35 cellular contexts compared by ENCODE assay signal in the genomic region with DNA sequence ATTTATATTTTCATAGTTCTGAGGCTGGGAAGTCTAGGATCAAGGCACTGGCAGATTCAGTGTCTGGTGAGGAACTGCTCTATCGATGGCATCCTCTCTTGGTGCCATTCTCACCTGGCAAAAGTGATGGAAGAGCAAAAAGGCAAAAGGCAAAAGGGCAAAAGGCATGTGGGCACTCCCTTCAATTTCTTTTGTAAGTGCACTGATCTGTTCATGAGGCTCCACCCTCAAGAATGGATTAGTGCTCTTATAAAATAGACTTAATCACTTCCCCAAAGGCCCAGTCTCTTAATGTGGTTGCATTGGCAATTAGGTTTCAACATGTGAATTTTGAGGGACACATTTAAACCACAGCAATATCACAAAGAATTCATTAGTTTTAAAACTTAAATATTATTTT. TPM values are rescaled to one million over a fixed set of nuclear protein-coding genes. Genes with fewer than 3 reads are reported as not detected.
"Had no signal": no experiment of that assay in that cellular context is flagged by ENCODE, and none has a peak within 500 bp of the region (broad histone marks: within the 10 kb centered on the region; RNA-seq: fewer than 3 reads in every experiment).

No MANE protein-coding gene starts in this region.

- H3K36me3 ChIP-seq: ascending aorta had no signal

- ATAC-seq: activated CD8-positive, alpha-beta memory T cell treated with anti-CD3 and anti-CD28 coated beads, Interleukin-2, amount 10 ng/mL, durations not matched to agents 7 days and 5 days; activated naive CD4-positive, alpha-beta T cell treated with anti-CD3 and anti-CD28 coated beads, Interleukin-2, amount 50 U/mL, for 72 hours; activated naive CD8-positive, alpha-beta T cell treated with anti-CD3 and anti-CD28 coated beads, Interleukin-2, amount 50 U/mL, for 24 hours; body of pancreas; Panc1; Right ventricle myocardium inferior; WTC11 had no signal

- H3K4me1 ChIP-seq: ascending aorta, body of pancreas had no signal

- H3K27me3 ChIP-seq: ascending aorta, body of pancreas had no signal

- H3K4me3 ChIP-seq: ascending aorta, body of pancreas, SK-N-MC had no signal

- H3K4me3 Mint-ChIP-seq: activated CD4-positive, alpha-beta T cell treated with anti-CD3 and anti-CD28 coated beads, Interleukin-2, amount 10 ng/mL, durations not matched to agents 24 days and 14 days; activated CD8-positive, alpha-beta memory T cell treated with anti-CD3 and anti-CD28 coated beads, Interleukin-2, amount 10 ng/mL, durations not matched to agents 7 days and 5 days; activated naive CD8-positive, alpha-beta T cell treated with anti-CD3 and anti-CD28 coated beads, Interleukin-2, amount 50 U/mL, for 24 hours; activated T-cell treated with anti-CD3 and anti-CD28 coated beads, Interleukin-2, amount 50 U/mL, for 24 hours; T-helper 1 cell treated with Interleukin-12 subunit alpha and Interleukin-12 subunit beta and Interleukin-4 antibody, amounts not matched to agents 30 μg/mL and 1 μg/mL, for 36 hours; WTC11 had no signal

- H3K4me2 ChIP-seq: KMS-11 had no signal

- H3K9ac ChIP-seq: KMS-11 had no signal

- H3K9me3 ChIP-seq: ascending aorta, body of pancreas had no signal

- DNase-seq: activated CD4-positive, alpha-beta T cell treated with anti-CD3 and anti-CD28 coated beads for 1 hour; activated CD4-positive, alpha-beta T cell treated with anti-CD3 and anti-CD28 coated beads, Interleukin-2, amount 50 U/mL, for 48 hours; activated CD8-positive, alpha-beta memory T cell treated with anti-CD3 and anti-CD28 coated beads, Interleukin-2, amount 10 ng/mL, durations not matched to agents 7 days and 5 days; activated effector memory CD4-positive, alpha-beta T cell treated with anti-CD3 and anti-CD28 coated beads, Interleukin-2, amount 50 U/mL, for 16 hours; activated naive CD4-positive, alpha-beta T cell treated with Interleukin-2 at 50 U/mL for 16 hours; activated naive CD8-positive, alpha-beta T cell treated with anti-CD3 and anti-CD28 coated beads, Interleukin-2, amount 50 U/mL, for 24 hours; activated T-cell treated with anti-CD3 and anti-CD28 coated beads, Interleukin-2, amount 50 U/mL, for 24 hours; amniotic stem cell; body of pancreas; central memory CD4-positive, alpha-beta T cell; NCI-H1092; NCI-H1417 treated with DMSO at 0.1 percent for 48 hours; NCI-H1694; NCI-H2029; NCI-H2107; NCI-H2171 treated with DMSO at 0.1 percent for 48 hours; NCI-H226; NCI-H526; NCI-H774; NK-92 treated with Interleukin-12 subunit alpha and Interleukin-12 subunit beta, amount 100 ng/mL, for 24 hours; OCI-M1; RPMI8226; SW 1271 had no signal

- H3K36me3 Mint-ChIP-seq: activated CD8-positive, alpha-beta memory T cell treated with anti-CD3 and anti-CD28 coated beads, Interleukin-2, amount 10 ng/mL, durations not matched to agents 7 days and 5 days had no signal

- FAIRE-seq: bronchial epithelial cell had no signal

- H3K27ac ChIP-seq: ascending aorta, body of pancreas, KMS-11, SK-N-MC had no signal

- H3K4me1 Mint-ChIP-seq: activated CD4-positive, alpha-beta T cell treated with anti-CD3 and anti-CD28 coated beads, Interleukin-2, amount 10 ng/mL, durations not matched to agents 24 days and 14 days; activated CD8-positive, alpha-beta memory T cell treated with anti-CD3 and anti-CD28 coated beads, Interleukin-2, amount 10 ng/mL, durations not matched to agents 7 days and 5 days had no signal

- H3K27me3 Mint-ChIP-seq: activated CD8-positive, alpha-beta memory T cell treated with anti-CD3 and anti-CD28 coated beads, Interleukin-2, amount 10 ng/mL, durations not matched to agents 7 days and 5 days; activated naive CD8-positive, alpha-beta T cell treated with anti-CD3 and anti-CD28 coated beads, Interleukin-2, amount 50 U/mL, for 24 hours; activated T-cell treated with anti-CD3 and anti-CD28 coated beads, Interleukin-2, amount 50 U/mL, for 24 hours had no signal

- H3K9me3 Mint-ChIP-seq: activated CD4-positive, alpha-beta T cell treated with anti-CD3 and anti-CD28 coated beads, Interleukin-2, amount 10 ng/mL, durations not matched to agents 24 days and 14 days; activated naive CD4-positive, alpha-beta T cell treated with anti-CD3 and anti-CD28 coated beads, Interleukin-2, amount 50 U/mL, for 72 hours; activated naive CD8-positive, alpha-beta T cell treated with anti-CD3 and anti-CD28 coated beads, Interleukin-2, amount 50 U/mL, for 24 hours; activated T-cell treated with anti-CD3 and anti-CD28 coated beads, Interleukin-2, amount 50 U/mL, for 24 hours; T-helper 1 cell treated with Interleukin-12 subunit alpha and Interleukin-12 subunit beta and Interleukin-4 antibody, amounts not matched to agents 30 μg/mL and 1 μg/mL, for 36 hours had no signal

RNA-seq across cellular contexts. Expression of gene TAS2R60, which starts 16.1 kb away (rescaled TPM):
- total RNA-seq: activated CD4-positive, alpha-beta T cell treated with anti-CD3 and anti-CD28 coated beads, Interleukin-2, amount 10 ng/mL, durations not matched to agents 24 days and 14 days; activated CD8-positive, alpha-beta memory T cell treated with anti-CD3 and anti-CD28 coated beads, Interleukin-2, amount 10 ng/mL, durations not matched to agents 7 days and 5 days; activated naive CD4-positive, alpha-beta T cell treated with anti-CD3 and anti-CD28 coated beads, Interleukin-2, amount 50 U/mL, for 72 hours; ascending aorta; body of pancreas; bronchial epithelial cell; MCF 10A; NCI-H460; Right ventricle myocardium inferior had no signal

RNA-seq across cellular contexts. Expression of gene TAS2R41, which starts 18.3 kb away (rescaled TPM):
- total RNA-seq: activated CD4-positive, alpha-beta T cell treated with anti-CD3 and anti-CD28 coated beads, Interleukin-2, amount 10 ng/mL, durations not matched to agents 24 days and 14 days; activated CD8-positive, alpha-beta memory T cell treated with anti-CD3 and anti-CD28 coated beads, Interleukin-2, amount 10 ng/mL, durations not matched to agents 7 days and 5 days; activated naive CD4-positive, alpha-beta T cell treated with anti-CD3 and anti-CD28 coated beads, Interleukin-2, amount 50 U/mL, for 72 hours; ascending aorta; body of pancreas; bronchial epithelial cell; MCF 10A; NCI-H460; Right ventricle myocardium inferior had no signal

RNA-seq across cellular contexts. Expression of gene EPHA1, which starts 50.7 kb away (rescaled TPM):
- total RNA-seq: ascending aorta, NCI-H460, Right ventricle myocardium inferior had no signal
